8 cellular contexts compared by ENCODE assay signal in genomic region chr20:47502801-47503239, GRCh38. TPM values are rescaled to one million over a fixed set of nuclear protein-coding genes. Genes with fewer than 3 reads are reported as not detected.
DNase-seq lines count a peak whose midpoint lies in the region; ATAC-seq and TF ChIP-seq lines count a peak whose summit lies in the region.

No MANE protein-coding gene starts in this region.

- H3K4me1 ChIP-seq in trophoblast cell (ENCODE audit: control insufficient read depth in 1 of 2, insufficient read depth in 2 of 2, low read length in 2 of 2): peaks cover 2 to 8% of the 10 kb centered on the region in 2 experiments

- H4K8ac ChIP-seq in trophoblast cell (ENCODE audit: low read depth, low read length): peak overlapping the region; percentile 45

- no peak for TF ChIP-seq POLR2A in NB4 (IDR thresholded peaks at IDR 0.05; ENCODE audit: extremely low read depth, insufficient read length)

- CTCF ChIA-PET in activated CD8-positive, alpha-beta T cell treated with anti-CD3 and anti-CD28 coated beads for 36 hours (lab: Charles Lee): interaction anchor here (0.8 to 7.0 kb wide), 11 partner anchors 10 to 230 kb away, joined by 3 to 44 read pairs (median 5); partner anchors contain the start of gene ZMYND8

- H3K14ac ChIP-seq in trophoblast cell (ENCODE audit: low read length): no peak overlapping the region

- H3K4me3 Mint-ChIP-seq in activated CD8-positive, alpha-beta T cell treated with anti-CD3 and anti-CD28 coated beads for 36 hours: peak overlapping the region; percentile 94

- no peak overlapping the region for H4K91ac ChIP-seq in trophoblast cell (ENCODE audit: low read depth, low read length)

- no peak overlapping the region for H3K27ac ChIP-seq in trophoblast cell (ENCODE audit: low read depth, low read length)

- POLR2A ChIA-PET in activated CD8-positive, alpha-beta T cell treated with anti-CD3 and anti-CD28 coated beads for 36 hours (lab: Charles Lee): interaction anchor here (0.8 to 4.0 kb wide), 13 partner anchors 9 to 228 kb away, joined by 3 to 53 read pairs (median 5); partner anchors contain the start of gene ZMYND8

- H2AFZ ChIP-seq in trophoblast cell (ENCODE audit: insufficient read depth, low read length, poor library complexity): no peak overlapping the region

- no peaks in the 10 kb centered on the region for H3K9me3 Mint-ChIP-seq in activated CD8-positive, alpha-beta T cell treated with anti-CD3 and anti-CD28 coated beads for 36 hours

- peaks cover 21% of the 10 kb centered on the region for H3K79me2 ChIP-seq in trophoblast cell (ENCODE audit: control insufficient read depth, insufficient read depth, low read length, poor library complexity)

- ATAC-seq in activated CD8-positive, alpha-beta T cell treated with anti-CD3 and anti-CD28 coated beads for 36 hours: peak; percentile 8
- ATAC-seq in GM18873 (IDR thresholded peaks at IDR 0.05; ENCODE audit: low FRiP score, unreplicated experiment): no peak

- H4K12ac ChIP-seq in trophoblast cell (ENCODE audit: low read depth, low read length): no peak overlapping the region

- no peak overlapping the region for H2AK5ac ChIP-seq in trophoblast cell (ENCODE audit: low read length)

- no CpG with 5 or more reads among the region's 11 CpGs for WGBS in trophoblast cell (ENCODE audit: extremely low coverage, insufficient coverage, insufficient read length)

- H3K18ac ChIP-seq in trophoblast cell (ENCODE audit: low read length): no peak overlapping the region

- peak overlapping the region; percentile 85 for H3K4me2 ChIP-seq in trophoblast cell (ENCODE audit: low read length)

- H3K9ac ChIP-seq in trophoblast cell (ENCODE audit: low read length): no peak overlapping the region

- no peaks in the 10 kb centered on the region for H3K36me3 ChIP-seq in trophoblast cell (ENCODE audit: control insufficient read depth in 1 of 2, insufficient read depth in 2 of 2, low read length in 2 of 2)

- peaks cover 39% of the 10 kb centered on the region for H3K36me3 Mint-ChIP-seq in activated CD8-positive, alpha-beta T cell treated with anti-CD3 and anti-CD28 coated beads for 36 hours (ENCODE audit: low read depth)

- H3K4me3 ChIP-seq in NB4 (ENCODE audit: low read depth, low read length) (peak overlapping the region; percentile 95), trophoblast cell (ENCODE audit: low read depth, low read length) (peak overlapping the region; percentile 87)

- peak overlapping the region; percentile 100 for H3K4ac ChIP-seq in trophoblast cell (ENCODE audit: low read depth, low read length)

- intact Hi-C loops in activated CD8-positive, alpha-beta T cell treated with anti-CD3 and anti-CD28 coated beads for 36 hours (cut with micrococcal nuclease): loop anchor here (5.0 to 10.0 kb wide), 2 partner anchors 46 to 88 kb away; no protein-coding TSS in a partner anchor

- DNase-seq in NCI-H2227 treated with DMSO at 0.1 percent for 48 hours (lab: John Stamatoyannopoulos, UW) (peak; percentile 18), NCI-H2227 (lab: John Stamatoyannopoulos, UW; ENCODE audit: unreplicated experiment) (no peak), NB4 (ENCODE audit: low read depth) (peak; percentile 89), globus pallidus (ENCODE audit: low spot score) (peak; percentile 27), trophoblast cell (peak in 1 of 2 donors; percentile 61)
- DNase-seq in activated CD8-positive, alpha-beta T cell treated with anti-CD3 and anti-CD28 coated beads for 36 hours: peak; percentile 39
- no peak for DNase-seq in effector CD4-positive, alpha-beta T cell

- H3K27me3 Mint-ChIP-seq in activated CD8-positive, alpha-beta T cell treated with anti-CD3 and anti-CD28 coated beads for 36 hours: peaks cover 1% of the 10 kb centered on the region

- peaks cover 46% of the 10 kb centered on the region for H3K4me1 Mint-ChIP-seq in activated CD8-positive, alpha-beta T cell treated with anti-CD3 and anti-CD28 coated beads for 36 hours (ENCODE audit: low read depth)

- no peak for TF ChIP-seq CTCF in NB4 (IDR thresholded peaks at IDR 0.05; ENCODE audit: low read depth, low read length)
- TF ChIP-seq CTCF in activated CD8-positive, alpha-beta T cell treated with anti-CD3 and anti-CD28 coated beads for 36 hours (IDR thresholded peaks at IDR 0.05): no peak

- peak overlapping the region; percentile 87 for H3K27ac Mint-ChIP-seq in activated CD8-positive, alpha-beta T cell treated with anti-CD3 and anti-CD28 coated beads for 36 hours

- H3K79me1 ChIP-seq in trophoblast cell (ENCODE audit: low read length): peaks cover 13% of the 10 kb centered on the region

- H2BK120ac ChIP-seq in trophoblast cell (ENCODE audit: insufficient read depth, low read length, poor library complexity): no peak overlapping the region

- H2BK12ac ChIP-seq in trophoblast cell (ENCODE audit: low read length): no peak overlapping the region

- peak overlapping the region; percentile 64 for H2BK5ac ChIP-seq in trophoblast cell (ENCODE audit: low read depth, low read length, poor library complexity)

- H3K9me3 ChIP-seq in trophoblast cell (ENCODE audit: insufficient read depth, low read depth, low read length): no peaks in the 10 kb centered on the region

- H3K23ac ChIP-seq in trophoblast cell (ENCODE audit: low read length): no peak overlapping the region

- no peaks in the 10 kb centered on the region for H3K27me3 ChIP-seq in trophoblast cell (ENCODE audit: insufficient read depth, low read length)

RNA-seq across cellular contexts. Expression of gene NCOA3, which starts 1.1 kb away (rescaled TPM):
- total RNA-seq in activated CD8-positive, alpha-beta T cell treated with anti-CD3 and anti-CD28 coated beads for 36 hours: 10 to 100 TPM; 66.2 to 73.7 TPM
- 189 and 191 TPM in 2 replicates for polyA plus RNA-seq in trophoblast cell (2013)

Comparison
In these comparisons a context has a peak if more than half of its experiments do, and no peak if none do; other contexts are left out.
1. DNase-seq: peak in NCI-H2227 treated with DMSO at 0.1 percent for 48 hours (single experiment), NB4 (single experiment), activated CD8-positive, alpha-beta T cell treated with anti-CD3 and anti-CD28 coated beads for 36 hours (single experiment) and globus pallidus (single experiment); none in NCI-H2227 (single experiment) and effector CD4-positive, alpha-beta T cell (single experiment).